6 cellular contexts compared by ENCODE assay signal in the genomic region with DNA sequence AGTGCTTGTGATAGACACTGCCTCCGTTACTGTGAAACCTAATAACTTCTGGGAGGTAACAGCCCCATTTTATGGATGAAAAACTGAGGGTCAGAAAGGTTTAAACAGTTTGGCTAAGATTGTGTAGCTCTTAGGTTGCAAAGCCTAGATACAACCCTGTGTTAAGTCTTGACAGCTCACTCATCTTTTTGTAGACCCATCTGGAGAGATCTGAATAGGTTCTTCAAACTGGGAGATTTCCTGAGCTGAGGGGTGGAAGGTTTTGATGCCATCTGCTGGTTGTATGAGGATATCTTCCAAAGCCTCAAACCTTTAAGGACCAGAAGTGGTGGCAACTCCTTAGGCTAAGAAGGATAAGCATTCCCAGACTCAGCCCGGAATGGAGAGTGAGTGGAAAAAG. TPM values are rescaled to one million over a fixed set of nuclear protein-coding genes. Genes with fewer than 3 reads are reported as not detected.
DNase-seq lines count a peak whose midpoint lies in the region; ATAC-seq and TF ChIP-seq lines count a peak whose summit lies in the region.

No MANE protein-coding gene starts in this region.

- no peak overlapping the region for H3K27ac ChIP-seq in thoracic aorta

- no peaks in the 10 kb centered on the region for H3K9me3 ChIP-seq in thoracic aorta

- DNase-seq in NCI-H510A treated with DMSO at 0.1 percent for 48 hours (lab: John Stamatoyannopoulos, UW) (peak; percentile 31), NCI-H510A (lab: John Stamatoyannopoulos, UW) (no peak), NCI-H526 treated with DMSO at 0.1 percent for 48 hours (lab: John Stamatoyannopoulos, UW) (peak; percentile 17), epithelial cell of proximal tubule (ENCODE audit: low read depth) (no peak), thoracic aorta (ENCODE audit: low spot score) (no peak)

- H3K4me1 ChIP-seq in thoracic aorta (ENCODE audit: control insufficient read depth in 1 of 2, low read depth in 2 of 2) = peaks cover 20 to 50% of the 10 kb centered on the region in 2 donors

- H3K4me3 ChIP-seq in epithelial cell of proximal tubule (ENCODE audit: low read depth, low read length) = no peak overlapping the region
- H3K4me3 ChIP-seq in thoracic aorta = no peak overlapping the region

- H3K27me3 ChIP-seq in thoracic aorta (replicated peaks; ENCODE audit: insufficient read depth) = no peaks in the 10 kb centered on the region

- H3K36me3 ChIP-seq in thoracic aorta = no peaks in the 10 kb centered on the region

- no peak for ATAC-seq in thoracic aorta (ENCODE audit: insufficient number of reproducible peaks, low FRiP score, low read depth)
- ATAC-seq in GM21619 (IDR thresholded peaks at IDR 0.05; ENCODE audit: unreplicated experiment) = no peak

- TF ChIP-seq CTCF in epithelial cell of proximal tubule (conservative IDR thresholded peaks at IDR 0.05; ENCODE audit: low read depth, low read length) (peak; percentile 78), thoracic aorta (IDR thresholded peaks at IDR 0.05) (peak; percentile 30)

RNA-seq across cellular contexts. Expression of a gene that starts 8.3 kb away (rescaled TPM):
- 0.86 TPM in 1 of 2 replicates, not detected in the other for total RNA-seq in epithelial cell of proximal tubule
- total RNA-seq in thoracic aorta = 1 to 10 TPM; 1.1 to 1.2 TPM

RNA-seq across cellular contexts. Expression of a gene that starts 16.1 kb away (rescaled TPM):
- total RNA-seq in epithelial cell of proximal tubule = 13.1 and 24.0 TPM in 2 replicates
- 10 to 100 TPM; 15.0 TPM for total RNA-seq in thoracic aorta

RNA-seq across cellular contexts. Expression of a gene that starts 26.5 kb away (rescaled TPM):
- total RNA-seq in epithelial cell of proximal tubule (31.4 and 43.5 TPM in 2 replicates), thoracic aorta (10 to 100 TPM; 46.0 to 53.3 TPM)

RNA-seq across cellular contexts. Expression of a gene that starts 43.9 kb away (rescaled TPM):
- 1.8 and 49.8 TPM in 2 replicates for total RNA-seq in epithelial cell of proximal tubule
- 100 to 1,000 TPM; 674 to 695 TPM for total RNA-seq in thoracic aorta

Comparison
In these comparisons a context has a peak if more than half of its experiments do, and no peak if none do; other contexts are left out.
1. DNase-seq: peak in NCI-H510A treated with DMSO at 0.1 percent for 48 hours (single experiment) and NCI-H526 treated with DMSO at 0.1 percent for 48 hours (single experiment); none in NCI-H510A (single experiment), epithelial cell of proximal tubule (single experiment) and thoracic aorta (single experiment).